In genomic region chr5:157166494-157167218, GRCh38 we compare ENCODE assay signal across 20 cellular contexts. TPM values are rescaled to one million over a fixed set of nuclear protein-coding genes. Genes with fewer than 3 reads are reported as not detected.
A peak's percentile ranks its signal among the peaks of the same experiment; 100 is the strongest.
DNase-seq lines count a peak whose midpoint lies in the region; ATAC-seq lines count a peak whose summit lies in the region.
"Had no signal": no experiment of that assay in that cellular context is flagged by ENCODE, and none has a peak within 500 bp of the region (broad histone marks: within the 10 kb centered on the region; RNA-seq: fewer than 3 reads in every experiment).

No MANE protein-coding gene starts in this region.

- DNase-seq in activated effector memory CD4-positive, alpha-beta T cell treated with anti-CD3 and anti-CD28 coated beads, Interleukin-2, amount 50 U/mL, for 16 hours, result peak; percentile 61
- no peak for DNase-seq in activated effector memory CD4-positive, alpha-beta T cell treated with Interleukin-2 at 50 U/mL for 16 hours
- DNase-seq in T-cell (no peak), HK-2 (ENCODE audit: unreplicated experiment) (no peak), DMS53 treated with DMSO at 0.1 percent for 48 hours (lab: John Stamatoyannopoulos, UW; ENCODE audit: unreplicated experiment) (no peak), NCI-H1436 (lab: John Stamatoyannopoulos, UW) (no peak)
- no peak for DNase-seq in activated naive CD8-positive, alpha-beta T cell treated with anti-CD3 and anti-CD28 coated beads, Interleukin-2, amount 10 ng/mL, durations not matched to agents 7 days and 5 days
- DNase-seq in stimulated activated effector memory CD8-positive, alpha-beta T cell treated with anti-CD3 and anti-CD28 coated beads, Interleukin-12 subunit alpha, Interleukin-12 subunit beta, amount 100 ng/mL, for 72 hours (ENCODE audit: low spot score in 2 of 2), result peak in 1 of 2 donors; percentile 50
- DNase-seq: DMS79 treated with DMSO at 0.1 percent for 48 hours; heart left ventricle; immature natural killer cell; left ventricle myocardium inferior; NCI-H1694 treated with DMSO at 0.1 percent for 48 hours; NCI-H748 treated with DMSO at 0.1 percent for 48 hours; retina; stimulated activated CD4-positive, alpha-beta T cell treated with anti-CD3 and anti-CD28 coated beads, Interleukin-12 subunit alpha, Interleukin-12 subunit beta, amount 100 ng/mL, for 4 hours; T1000 had no signal

- no peaks in the 10 kb centered on the region for H3K27me3 Mint-ChIP-seq in T-cell
- no peaks in the 10 kb centered on the region for H3K27me3 Mint-ChIP-seq in activated naive CD8-positive, alpha-beta T cell treated with anti-CD3 and anti-CD28 coated beads, Interleukin-2, amount 10 ng/mL, durations not matched to agents 7 days and 5 days

- CTCF ChIA-PET in T-cell (lab: Charles Lee), result interaction anchor here in 1 of 2 donors (0.9 to 1.8 kb wide), 5 partner anchors 13 to 110 kb away, joined by 3 to 15 read pairs (median 5); no protein-coding TSS in a partner anchor

- H3K9me3 Mint-ChIP-seq in T-cell, result peaks cover 0 to 4% (median 3%) of the 10 kb centered on the region in 3 donors
- peaks cover 8% of the 10 kb centered on the region for H3K9me3 Mint-ChIP-seq in activated naive CD8-positive, alpha-beta T cell treated with anti-CD3 and anti-CD28 coated beads, Interleukin-2, amount 10 ng/mL, durations not matched to agents 7 days and 5 days
- H3K9me3 Mint-ChIP-seq in stimulated activated effector memory CD8-positive, alpha-beta T cell treated with anti-CD3 and anti-CD28 coated beads, Interleukin-12 subunit alpha, Interleukin-12 subunit beta, amount 100 ng/mL, for 72 hours, result peaks cover 8% of the 10 kb centered on the region
- H3K9me3 Mint-ChIP-seq: immature natural killer cell had no signal

- peaks cover 49 to 69% (median 65%) of the 10 kb centered on the region in 3 donors for H3K4me1 Mint-ChIP-seq in T-cell
- H3K4me1 Mint-ChIP-seq in activated naive CD8-positive, alpha-beta T cell treated with anti-CD3 and anti-CD28 coated beads, Interleukin-2, amount 10 ng/mL, durations not matched to agents 7 days and 5 days, result peaks cover 42% of the 10 kb centered on the region
- H3K4me1 Mint-ChIP-seq in stimulated activated effector memory CD8-positive, alpha-beta T cell treated with anti-CD3 and anti-CD28 coated beads, Interleukin-12 subunit alpha, Interleukin-12 subunit beta, amount 100 ng/mL, for 72 hours, result peaks cover 75% of the 10 kb centered on the region

- H3K4me3 Mint-ChIP-seq in T-cell, result peak overlapping the region in 1 of 3 donors; percentile 70
- peak overlapping the region; percentile 75 for H3K4me3 Mint-ChIP-seq in activated naive CD8-positive, alpha-beta T cell treated with anti-CD3 and anti-CD28 coated beads, Interleukin-2, amount 10 ng/mL, durations not matched to agents 7 days and 5 days
- peak overlapping the region; percentile 55 for H3K4me3 Mint-ChIP-seq in stimulated activated effector memory CD8-positive, alpha-beta T cell treated with anti-CD3 and anti-CD28 coated beads, Interleukin-12 subunit alpha, Interleukin-12 subunit beta, amount 100 ng/mL, for 72 hours

- ATAC-seq in T-cell (replicated peaks in 1 of 4), result peak in 3 of 4 experiments; percentile 34 to 63 (median 44)
- ATAC-seq in activated naive CD8-positive, alpha-beta T cell treated with anti-CD3 and anti-CD28 coated beads, Interleukin-2, amount 10 ng/mL, durations not matched to agents 7 days and 5 days (ENCODE audit: low read depth), result no peak
- peak; percentile 35 for ATAC-seq in stimulated activated effector memory CD8-positive, alpha-beta T cell treated with anti-CD3 and anti-CD28 coated beads, Interleukin-12 subunit alpha, Interleukin-12 subunit beta, amount 100 ng/mL, for 72 hours
- ATAC-seq: heart left ventricle, K562 had no signal

- peak overlapping the region; percentile 92 for H3K27ac Mint-ChIP-seq in T-cell
- peak overlapping the region; percentile 86 for H3K27ac Mint-ChIP-seq in activated naive CD8-positive, alpha-beta T cell treated with anti-CD3 and anti-CD28 coated beads, Interleukin-2, amount 10 ng/mL, durations not matched to agents 7 days and 5 days
- peak overlapping the region; percentile 85 for H3K27ac Mint-ChIP-seq in stimulated activated effector memory CD8-positive, alpha-beta T cell treated with anti-CD3 and anti-CD28 coated beads, Interleukin-12 subunit alpha, Interleukin-12 subunit beta, amount 100 ng/mL, for 72 hours

- H3K36me3 Mint-ChIP-seq in T-cell, result no peaks in the 10 kb centered on the region
- peaks cover 15% of the 10 kb centered on the region for H3K36me3 Mint-ChIP-seq in activated naive CD8-positive, alpha-beta T cell treated with anti-CD3 and anti-CD28 coated beads, Interleukin-2, amount 10 ng/mL, durations not matched to agents 7 days and 5 days
- no peaks in the 10 kb centered on the region for H3K36me3 Mint-ChIP-seq in stimulated activated effector memory CD8-positive, alpha-beta T cell treated with anti-CD3 and anti-CD28 coated beads, Interleukin-12 subunit alpha, Interleukin-12 subunit beta, amount 100 ng/mL, for 72 hours
- H3K36me3 Mint-ChIP-seq: immature natural killer cell had no signal

- POLR2A ChIA-PET in T-cell (lab: Charles Lee), result interaction anchor here in 1 of 2 donors (0.6 to 1.1 kb wide), 5 partner anchors 12 to 109 kb away, joined by 3 to 5 read pairs (median 4); partner anchors contain the start of gene ITK
- POLR2A ChIA-PET in activated naive CD8-positive, alpha-beta T cell treated with anti-CD3 and anti-CD28 coated beads, Interleukin-2, amount 10 ng/mL, durations not matched to agents 7 days and 5 days (lab: Charles Lee), result interaction anchor here (0.8 to 3.5 kb wide), 9 partner anchors 9 to 106 kb away, joined by 4 to 21 read pairs (median 6); partner anchors contain the start of genes ITK and MED7

RNA-seq across cellular contexts. Expression of gene GARIN3, which starts 0.6 kb away (rescaled TPM):
- not detected for total RNA-seq in T-cell
- total RNA-seq in activated naive CD8-positive, alpha-beta T cell treated with anti-CD3 and anti-CD28 coated beads, Interleukin-2, amount 10 ng/mL, durations not matched to agents 7 days and 5 days, result not detected
- total RNA-seq: heart left ventricle, K562, left ventricle myocardium inferior, SJCRH30, thoracic aorta had no signal

RNA-seq across cellular contexts. Expression of gene ITK, which starts 14.0 kb away (rescaled TPM):
- 100 to 1,000 TPM; 286 to 466 (median 338) TPM for total RNA-seq in T-cell
- total RNA-seq in activated naive CD8-positive, alpha-beta T cell treated with anti-CD3 and anti-CD28 coated beads, Interleukin-2, amount 10 ng/mL, durations not matched to agents 7 days and 5 days, result 100 to 1,000 TPM; 313 to 324 TPM
- total RNA-seq: SJCRH30 had no signal

RNA-seq across cellular contexts. Expression of gene MED7, which starts 24.0 kb away (rescaled TPM):
- 10 to 100 TPM in 3 of 5 donors, 1 to 10 TPM in 2; 5.7 to 14.9 (median 13.1) TPM for total RNA-seq in T-cell
- 10 to 100 TPM; 15.3 to 15.5 TPM for total RNA-seq in activated naive CD8-positive, alpha-beta T cell treated with anti-CD3 and anti-CD28 coated beads, Interleukin-2, amount 10 ng/mL, durations not matched to agents 7 days and 5 days

RNA-seq across cellular contexts. Expression of gene HAVCR2, which starts 57.8 kb away (rescaled TPM):
- total RNA-seq in T-cell, result 1 to 10 TPM; 2.2 to 4.6 (median 3.2) TPM
- 10 to 100 TPM; 73.8 to 76.9 TPM for total RNA-seq in activated naive CD8-positive, alpha-beta T cell treated with anti-CD3 and anti-CD28 coated beads, Interleukin-2, amount 10 ng/mL, durations not matched to agents 7 days and 5 days
